In the genomic region with DNA sequence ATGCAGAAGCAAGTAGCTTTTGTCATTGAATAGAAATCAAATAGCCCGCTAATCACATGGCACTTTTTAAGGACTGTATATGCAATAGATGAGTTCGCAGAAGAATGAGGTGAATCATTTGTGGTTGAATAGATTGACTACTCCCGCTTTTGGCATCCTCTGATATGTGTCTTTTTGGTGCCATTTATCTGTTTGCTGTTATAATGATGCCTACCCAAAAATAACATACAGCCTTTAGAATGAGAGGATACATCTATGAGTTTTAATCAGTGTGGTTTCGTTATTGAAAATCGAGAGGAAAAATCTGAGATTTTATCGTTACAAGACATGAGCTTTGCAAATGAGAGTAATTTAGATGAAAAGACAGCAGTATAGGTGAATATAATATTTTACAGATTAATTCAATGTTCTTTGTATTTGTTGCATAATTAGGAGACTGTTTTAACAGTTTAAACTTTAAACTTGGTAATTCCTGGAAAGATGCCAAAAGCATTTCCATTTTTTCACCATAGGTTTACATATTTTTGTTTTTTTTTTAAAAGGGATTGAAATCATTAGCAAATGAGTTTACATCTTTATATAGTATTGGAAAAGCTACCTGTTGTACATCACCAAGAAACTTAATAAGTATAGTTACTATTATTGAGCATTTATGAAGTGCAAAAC, we compare ENCODE assay signal across 8 cellular contexts. TPM values are rescaled to one million over a fixed set of nuclear protein-coding genes. Genes with fewer than 3 reads are reported as not detected.
DNase-seq lines count a peak whose midpoint lies in the region; TF ChIP-seq lines count a peak whose summit lies in the region.

No MANE protein-coding gene starts in this region.

- no peak for TF ChIP-seq CTCF in SK-N-SH (IDR thresholded peaks at IDR 0.05)
- no peak for TF ChIP-seq CTCF in esophagus muscularis mucosa (IDR thresholded peaks at IDR 0.05)

- H3K4me3 ChIP-seq in SK-N-SH (ENCODE audit: low read depth in 2 of 2, low read length in 1 of 2) (peak overlapping the region; percentile 66 to 74), esophagus muscularis mucosa (peak overlapping the region; percentile 81 to 95 (median 82))

- POLR2A ChIA-PET in SK-N-SH (lab: Yijun Ruan, JAX), result interaction anchor here (1.0 to 2.1 kb wide), 4 partner anchors 101 to 246 kb away, joined by 4 to 13 read pairs (median 8); partner anchors contain the start of genes CYP2R1 and PSMA1

- peak overlapping the region; percentile 76 for H3K4me3 Mint-ChIP-seq in activated naive CD4-positive, alpha-beta T cell treated with anti-CD3 and anti-CD28 coated beads, Interleukin-2, amount 10 ng/mL, durations not matched to agents 7 days and 5 days

- DNase-seq in activated naive CD4-positive, alpha-beta T cell treated with anti-CD3 and anti-CD28 coated beads, Interleukin-2, amount 10 ng/mL, durations not matched to agents 7 days and 5 days, result no peak
- DNase-seq in activated naive CD4-positive, alpha-beta T cell treated with anti-CD3 and anti-CD28 coated beads, Interleukin-2, amount 50 U/mL, for 16 hours, result no peak
- DNase-seq in SK-N-SH (peak; percentile 21), esophagus muscularis mucosa (ENCODE audit: extremely low spot score) (no peak), pons (ENCODE audit: low spot score) (peak; percentile 23), GM19240 (ENCODE audit: insufficient read length, low spot score) (no peak), NCI-H146 treated with DMSO at 0.1 percent for 48 hours (lab: John Stamatoyannopoulos, UW; ENCODE audit: unreplicated experiment) (no peak), SKM-1 (lab: John Stamatoyannopoulos, UW; ENCODE audit: unreplicated experiment) (no peak)

- no peak overlapping the region for H2AFZ ChIP-seq in SK-N-SH (ENCODE audit: low read depth)

- CTCF ChIA-PET in activated naive CD4-positive, alpha-beta T cell treated with anti-CD3 and anti-CD28 coated beads, Interleukin-2, amount 10 ng/mL, durations not matched to agents 7 days and 5 days (lab: Charles Lee), result interaction anchor here (0.7 to 3.6 kb wide), 13 partner anchors 22 to 262 kb away, joined by 3 to 23 read pairs (median 4); partner anchors contain the start of genes CYP2R1 and PSMA1
- CTCF ChIA-PET in SK-N-SH (lab: Yijun Ruan, JAX), result interaction anchor here (0.6 to 2.9 kb wide), 10 partner anchors 11 to 329 kb away, joined by 3 to 12 read pairs (median 3); no protein-coding TSS in a partner anchor

- peaks cover 0 to 19% of the 10 kb centered on the region in 2 experiments; a peak in 2 of 4 replicates for H3K4me1 ChIP-seq in SK-N-SH (ENCODE audit: control insufficient read depth in 1 of 2, insufficient read depth in 2 of 2, low read depth in 1 of 2, low read length in 1 of 2)
- H3K4me1 ChIP-seq in esophagus muscularis mucosa, result peaks cover 10 to 56% (median 32%) of the 10 kb centered on the region in 4 donors

- H4K20me1 ChIP-seq in SK-N-SH (ENCODE audit: insufficient read depth), result no peaks in the 10 kb centered on the region

- H3F3A ChIP-seq in SK-N-SH (replicated peaks; ENCODE audit: insufficient read depth), result no peaks in the 10 kb centered on the region

- H3K27me3 ChIP-seq in SK-N-SH (ENCODE audit: insufficient read depth), result no peaks in the 10 kb centered on the region
- no peaks in the 10 kb centered on the region for H3K27me3 ChIP-seq in esophagus muscularis mucosa

- no peak overlapping the region for H3K9ac ChIP-seq in SK-N-SH

- H3K36me3 Mint-ChIP-seq in activated naive CD4-positive, alpha-beta T cell treated with anti-CD3 and anti-CD28 coated beads, Interleukin-2, amount 10 ng/mL, durations not matched to agents 7 days and 5 days, result peaks cover 63% of the 10 kb centered on the region

- no peaks in the 10 kb centered on the region for H3K9me3 Mint-ChIP-seq in activated naive CD4-positive, alpha-beta T cell treated with anti-CD3 and anti-CD28 coated beads, Interleukin-2, amount 10 ng/mL, durations not matched to agents 7 days and 5 days

- no peak for TF ChIP-seq EP300 in SK-N-SH (IDR thresholded peaks at IDR 0.05; ENCODE audit: borderline replicate concordance in 1 of 2, low read depth in 1 of 2, low read length in 1 of 2)
- no peak for TF ChIP-seq EP300 in esophagus muscularis mucosa (IDR thresholded peaks at IDR 0.05)

- WGBS in SK-N-SH (ENCODE audit: low lambda C conversion rate), result 4% methylated on average over 6 of the region's 6 CpGs
- WGBS in esophagus muscularis mucosa, result 7% methylated on average over 6 of the region's 6 CpGs

- peaks cover 49% of the 10 kb centered on the region for H3K4me1 Mint-ChIP-seq in activated naive CD4-positive, alpha-beta T cell treated with anti-CD3 and anti-CD28 coated beads, Interleukin-2, amount 10 ng/mL, durations not matched to agents 7 days and 5 days

- no peaks in the 10 kb centered on the region for H3K9me3 ChIP-seq in SK-N-SH
- no peaks in the 10 kb centered on the region for H3K9me3 ChIP-seq in esophagus muscularis mucosa

- intact Hi-C loops in esophagus muscularis mucosa (cut with DNase I), result loop anchor here (10.0 kb wide), 1 partner anchor 249 kb away; the partner anchor contains the start of gene CYP2R1

- TF ChIP-seq POLR2A in esophagus muscularis mucosa (IDR thresholded peaks at IDR 0.05; ENCODE audit: low read depth), result no peak

- TF ChIP-seq RAD21 in SK-N-SH (IDR thresholded peaks at IDR 0.05; ENCODE audit: low read length), result no peak

- peak overlapping the region in 1 of 2 experiments; percentile 47; a peak in 1 of 4 replicates for H3K27ac ChIP-seq in SK-N-SH (ENCODE audit: low read depth in 2 of 2, low read length in 1 of 2)
- H3K27ac ChIP-seq in esophagus muscularis mucosa (replicated peaks in 1 of 4), result peak overlapping the region; percentile 88 to 95 (median 90)

- H3K4me2 ChIP-seq in SK-N-SH, result peak overlapping the region; percentile 98

- H3K79me2 ChIP-seq in SK-N-SH (ENCODE audit: insufficient read depth), result no peaks in the 10 kb centered on the region

- peak overlapping the region; percentile 84 for H3K27ac Mint-ChIP-seq in activated naive CD4-positive, alpha-beta T cell treated with anti-CD3 and anti-CD28 coated beads, Interleukin-2, amount 10 ng/mL, durations not matched to agents 7 days and 5 days

- H3K27me3 Mint-ChIP-seq in activated naive CD4-positive, alpha-beta T cell treated with anti-CD3 and anti-CD28 coated beads, Interleukin-2, amount 10 ng/mL, durations not matched to agents 7 days and 5 days, result no peaks in the 10 kb centered on the region

- no peaks in the 10 kb centered on the region for H3K36me3 ChIP-seq in SK-N-SH (replicated peaks in 1 of 2; ENCODE audit: control insufficient read depth in 1 of 2, insufficient read depth in 2 of 2, low read length in 1 of 2)
- no peaks in the 10 kb centered on the region for H3K36me3 ChIP-seq in esophagus muscularis mucosa

- H3K9me2 ChIP-seq in SK-N-SH, result no peaks in the 10 kb centered on the region

TF ChIP-seq in SK-N-SH, 30 proteins besides CTCF, POLR2A, EP300 and RAD21:
- TF ChIP-seq GABPA (IDR thresholded peaks at IDR 0.05; ENCODE audit: low read depth) (no peak), TAF1 (IDR thresholded peaks at IDR 0.05; ENCODE audit: borderline replicate concordance, low read depth, low read length) (no peak), USF1 (IDR thresholded peaks at IDR 0.05; ENCODE audit: borderline replicate concordance, low read depth) (0 out of 2 replicates have a peak, but pooled peaks have one; percentile 33), MEF2A (IDR thresholded peaks at IDR 0.05; ENCODE audit: borderline replicate concordance, low read depth) (no peak), FOSL2 (IDR thresholded peaks at IDR 0.05; ENCODE audit: borderline replicate concordance, low read depth) (peak; percentile 2; the same call in 1 of the 2 replicates), NFIC (IDR thresholded peaks at IDR 0.05; ENCODE audit: borderline replicate concordance) (peak; percentile 18; the same call in 1 of the 2 replicates), SMC3 (IDR thresholded peaks at IDR 0.05; ENCODE audit: low read depth, low read length) (no peak), YY1 (IDR thresholded peaks at IDR 0.05; ENCODE audit: low read depth) (no peak), POLR2AphosphoS5 (IDR thresholded peaks at IDR 0.05; ENCODE audit: low read depth, low read length) (no peak), RFX5 (IDR thresholded peaks at IDR 0.05; ENCODE audit: low read length) (no peak), ELF1 (IDR thresholded peaks at IDR 0.05) (no peak)
- TF ChIP-seq, protein P1, sequence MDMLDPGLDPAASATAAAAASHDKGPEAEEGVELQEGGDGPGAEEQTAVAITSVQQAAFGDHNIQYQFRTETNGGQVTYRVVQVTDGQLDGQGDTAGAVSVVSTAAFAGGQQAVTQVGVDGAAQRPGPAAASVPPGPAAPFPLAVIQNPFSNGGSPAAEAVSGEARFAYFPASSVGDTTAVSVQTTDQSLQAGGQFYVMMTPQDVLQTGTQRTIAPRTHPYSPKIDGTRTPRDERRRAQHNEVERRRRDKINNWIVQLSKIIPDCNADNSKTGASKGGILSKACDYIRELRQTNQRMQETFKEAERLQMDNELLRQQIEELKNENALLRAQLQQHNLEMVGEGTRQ (IDR thresholded peaks at IDR 0.05; ENCODE audit: borderline replicate concordance, low read depth, low read length), result no peak
- TF ChIP-seq, protein P2, sequence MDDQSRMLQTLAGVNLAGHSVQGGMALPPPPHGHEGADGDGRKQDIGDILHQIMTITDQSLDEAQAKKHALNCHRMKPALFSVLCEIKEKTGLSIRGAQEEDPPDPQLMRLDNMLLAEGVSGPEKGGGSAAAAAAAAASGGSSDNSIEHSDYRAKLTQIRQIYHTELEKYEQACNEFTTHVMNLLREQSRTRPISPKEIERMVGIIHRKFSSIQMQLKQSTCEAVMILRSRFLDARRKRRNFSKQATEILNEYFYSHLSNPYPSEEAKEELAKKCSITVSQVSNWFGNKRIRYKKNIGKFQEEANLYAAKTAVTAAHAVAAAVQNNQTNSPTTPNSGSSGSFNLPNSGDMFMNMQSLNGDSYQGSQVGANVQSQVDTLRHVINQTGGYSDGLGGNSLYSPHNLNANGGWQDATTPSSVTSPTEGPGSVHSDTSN (IDR thresholded peaks at IDR 0.05), result no peak

RNA-seq across cellular contexts. Expression of gene PDE3B, which starts 1.8 kb away (rescaled TPM):
- 0.26 and 0.50 TPM in 2 replicates for polyA plus RNA-seq in SK-N-SH (2012; rRNA removed)
- 0.62 and 0.67 TPM in 2 replicates for polyA plus RNA-seq in SK-N-SH (2012; cell fraction: cytosol; rRNA removed)
- polyA plus RNA-seq in SK-N-SH (2012; cell fraction: nucleus; rRNA removed), result 0.53 and 0.63 TPM in 2 replicates
- total RNA-seq in esophagus muscularis mucosa, result 10 to 100 TPM; 13.3 to 23.3 (median 21.5) TPM

Comparison
In these comparisons a context has a peak if more than half of its experiments do, and no peak if none do; other contexts are left out.
1. DNase-seq: peak in SK-N-SH (single experiment) and pons (single experiment); none in activated naive CD4-positive, alpha-beta T cell treated with anti-CD3 and anti-CD28 coated beads, Interleukin-2, amount 10 ng/mL, durations not matched to agents 7 days and 5 days (single experiment), activated naive CD4-positive, alpha-beta T cell treated with anti-CD3 and anti-CD28 coated beads, Interleukin-2, amount 50 U/mL, for 16 hours (single experiment), esophagus muscularis mucosa (single experiment), GM19240 (single experiment), NCI-H146 treated with DMSO at 0.1 percent for 48 hours (single experiment) and SKM-1 (single experiment).